Comparison of ENCODE assay signal across 1 cellular context in the genomic region with DNA sequence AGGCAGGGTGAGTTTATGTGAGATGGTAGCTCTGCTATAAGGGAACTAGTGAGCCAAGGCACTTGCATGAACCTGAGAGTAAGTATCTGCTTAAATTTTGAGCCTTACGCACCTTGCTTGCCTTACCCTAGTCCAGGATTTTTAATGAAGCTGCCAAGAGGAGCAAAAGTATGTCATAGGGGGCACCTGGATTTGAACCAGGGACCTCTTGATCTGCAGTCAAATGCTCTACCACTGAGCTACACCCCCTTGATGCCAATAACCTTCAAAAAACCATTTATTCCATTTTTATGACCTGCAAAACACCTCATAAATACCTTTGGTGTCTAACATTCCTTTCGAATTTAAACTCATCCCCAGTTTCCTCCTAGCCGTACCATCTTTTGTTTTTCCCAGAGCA.
TF ChIP-seq lines count a peak whose summit lies in the region.

No MANE protein-coding gene starts in this region.

TF ChIP-seq in K562, 482 proteins besides CTCF, POLR2A, EP300 and RAD21 (continued from another document):
- TF ChIP-seq, protein P1, sequence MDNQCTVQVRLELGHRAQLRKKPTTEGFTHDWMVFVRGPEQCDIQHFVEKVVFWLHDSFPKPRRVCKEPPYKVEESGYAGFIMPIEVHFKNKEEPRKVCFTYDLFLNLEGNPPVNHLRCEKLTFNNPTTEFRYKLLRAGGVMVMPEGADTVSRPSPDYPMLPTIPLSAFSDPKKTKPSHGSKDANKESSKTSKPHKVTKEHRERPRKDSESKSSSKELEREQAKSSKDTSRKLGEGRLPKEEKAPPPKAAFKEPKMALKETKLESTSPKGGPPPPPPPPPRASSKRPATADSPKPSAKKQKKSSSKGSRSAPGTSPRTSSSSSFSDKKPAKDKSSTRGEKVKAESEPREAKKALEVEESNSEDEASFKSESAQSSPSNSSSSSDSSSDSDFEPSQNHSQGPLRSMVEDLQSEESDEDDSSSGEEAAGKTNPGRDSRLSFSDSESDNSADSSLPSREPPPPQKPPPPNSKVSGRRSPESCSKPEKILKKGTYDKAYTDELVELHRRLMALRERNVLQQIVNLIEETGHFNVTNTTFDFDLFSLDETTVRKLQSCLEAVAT (IDR thresholded peaks at IDR 0.05) = no peak
- no peak for TF ChIP-seq ZNF589 (CRISPR knock-in tag; IDR thresholded peaks at IDR 0.05; ENCODE audit: low read depth)
- no peak for TF ChIP-seq PRPF4 (IDR thresholded peaks at IDR 0.05; ENCODE audit: insufficient read depth, low read depth, low read length, poor library complexity, severe bottlenecking)
- peak; percentile 79 for TF ChIP-seq POLR3A (IDR thresholded peaks at IDR 0.05; ENCODE audit: borderline replicate concordance, extremely low read depth, insufficient read depth, insufficient read length)
- TF ChIP-seq SMAD3 (CRISPR knock-in tag; conservative IDR thresholded peaks at IDR 0.05) = no peak
- peak; percentile 90 for TF ChIP-seq TBP (optimal IDR thresholded peaks at IDR 0.05; ENCODE audit: low read depth, low read length)
